ENCODE assay signal across 1 cellular context in genomic region chr7:45891462-45892402, GRCh38.
TF ChIP-seq lines count a peak whose summit lies in the region.

No MANE protein-coding gene starts in this region.

TF ChIP-seq in HepG2, 621 proteins besides CTCF, POLR2A, EP300 and RAD21 (continued from another document and continues in another):
- TF ChIP-seq, protein P1, sequence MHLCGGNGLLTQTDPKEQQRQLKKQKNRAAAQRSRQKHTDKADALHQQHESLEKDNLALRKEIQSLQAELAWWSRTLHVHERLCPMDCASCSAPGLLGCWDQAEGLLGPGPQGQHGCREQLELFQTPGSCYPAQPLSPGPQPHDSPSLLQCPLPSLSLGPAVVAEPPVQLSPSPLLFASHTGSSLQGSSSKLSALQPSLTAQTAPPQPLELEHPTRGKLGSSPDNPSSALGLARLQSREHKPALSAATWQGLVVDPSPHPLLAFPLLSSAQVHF (CRISPR knock-in tag; IDR thresholded peaks at IDR 0.05) = 0 out of 2 replicates have a peak, but pooled peaks have one; percentile 16
- TF ChIP-seq THAP7 (CRISPR knock-in tag; IDR thresholded peaks at IDR 0.05) = peak; percentile 72; the same call in 1 of the 2 replicates
- peak; percentile 51; the same call in 1 of the 2 replicates for TF ChIP-seq ZNF501 (CRISPR knock-in tag; IDR thresholded peaks at IDR 0.05)
- TF ChIP-seq ZNF746 (CRISPR knock-in tag; IDR thresholded peaks at IDR 0.05) = peak; percentile 33; the same call in 1 of the 2 replicates
- no peak for TF ChIP-seq KMT2A (CRISPR knock-in tag; IDR thresholded peaks at IDR 0.05)
- no peak for TF ChIP-seq CREB1 (IDR thresholded peaks at IDR 0.05)
- no peak for TF ChIP-seq CREB1 (CRISPR knock-in tag; IDR thresholded peaks at IDR 0.05)
- peak; percentile 17; the same call in 1 of the 2 replicates for TF ChIP-seq YEATS2 (CRISPR knock-in tag; IDR thresholded peaks at IDR 0.05; ENCODE audit: borderline replicate concordance)
- 0 out of 2 replicates have a peak, but pooled peaks have one; percentile 6 for TF ChIP-seq ZSCAN9 (CRISPR knock-in tag; IDR thresholded peaks at IDR 0.05; ENCODE audit: borderline replicate concordance)
- no peak for TF ChIP-seq ZBTB40 (IDR thresholded peaks at IDR 0.05)
- no peak; the same call in 1 of the 2 replicates for TF ChIP-seq ZBTB40 (CRISPR knock-in tag; IDR thresholded peaks at IDR 0.05)
- no peak for TF ChIP-seq SKI (IDR thresholded peaks at IDR 0.05; ENCODE audit: partially characterized antibody)
- peak; percentile 51 for TF ChIP-seq CBX1 (IDR thresholded peaks at IDR 0.05; ENCODE audit: low read depth)
- 0 out of 2 replicates have a peak, but pooled peaks have one; percentile 4 for TF ChIP-seq ATF7-NPFF (CRISPR knock-in tag; IDR thresholded peaks at IDR 0.05; ENCODE audit: low read depth)
- TF ChIP-seq GLI4 (CRISPR knock-in tag; IDR thresholded peaks at IDR 0.05; ENCODE audit: borderline replicate concordance) = peak; percentile 27; the same call in 1 of the 2 replicates
- TF ChIP-seq ZSCAN21 (CRISPR knock-in tag; IDR thresholded peaks at IDR 0.05; ENCODE audit: borderline replicate concordance) = 0 out of 2 replicates have a peak, but pooled peaks have one; percentile 42
- peak; percentile 90; the same call in 1 of the 2 replicates for TF ChIP-seq ZNF431 (CRISPR knock-in tag; IDR thresholded peaks at IDR 0.05; ENCODE audit: borderline replicate concordance, low read depth)
- peak; percentile 66; the same call in 1 of the 2 replicates for TF ChIP-seq SNAPC2 (CRISPR knock-in tag; IDR thresholded peaks at IDR 0.05)
- peak; percentile 43; the same call in 1 of the 2 replicates for TF ChIP-seq TBX2 (CRISPR knock-in tag; IDR thresholded peaks at IDR 0.05; ENCODE audit: borderline replicate concordance)
- peak; percentile 24 for TF ChIP-seq FLYWCH1 (CRISPR knock-in tag; IDR thresholded peaks at IDR 0.05)
- TF ChIP-seq SMAD3 (CRISPR knock-in tag; IDR thresholded peaks at IDR 0.05) = 0 out of 2 replicates have a peak, but pooled peaks have one; percentile 19
- 0 out of 2 replicates have a peak, but pooled peaks have one; percentile 16 for TF ChIP-seq NRL (CRISPR knock-in tag; IDR thresholded peaks at IDR 0.05; ENCODE audit: borderline replicate concordance)
- TF ChIP-seq ZNF558 (CRISPR knock-in tag; IDR thresholded peaks at IDR 0.05; ENCODE audit: borderline replicate concordance) = peak; percentile 54; the same call in 1 of the 2 replicates
- TF ChIP-seq MED1 (CRISPR knock-in tag; IDR thresholded peaks at IDR 0.05) = peak; percentile 53
- 0 out of 2 replicates have a peak, but pooled peaks have one; percentile 16 for TF ChIP-seq HOXA9 (CRISPR knock-in tag; IDR thresholded peaks at IDR 0.05; ENCODE audit: borderline replicate concordance)
- TF ChIP-seq ZNF234 (CRISPR knock-in tag; conservative IDR thresholded peaks at IDR 0.05) = 0 out of 2 replicates have a peak, but pooled peaks have one; percentile 58
- TF ChIP-seq ELF1 (CRISPR knock-in tag; IDR thresholded peaks at IDR 0.05) = 0 out of 2 replicates have a peak, but pooled peaks have one; percentile 4
- TF ChIP-seq ZNF354B (CRISPR knock-in tag; IDR thresholded peaks at IDR 0.05) = peak; percentile 48; the same call in 1 of the 2 replicates
- TF ChIP-seq MEF2D (CRISPR knock-in tag; IDR thresholded peaks at IDR 0.05) = peak; percentile 22; the same call in 1 of the 2 replicates
- TF ChIP-seq, protein P2, sequence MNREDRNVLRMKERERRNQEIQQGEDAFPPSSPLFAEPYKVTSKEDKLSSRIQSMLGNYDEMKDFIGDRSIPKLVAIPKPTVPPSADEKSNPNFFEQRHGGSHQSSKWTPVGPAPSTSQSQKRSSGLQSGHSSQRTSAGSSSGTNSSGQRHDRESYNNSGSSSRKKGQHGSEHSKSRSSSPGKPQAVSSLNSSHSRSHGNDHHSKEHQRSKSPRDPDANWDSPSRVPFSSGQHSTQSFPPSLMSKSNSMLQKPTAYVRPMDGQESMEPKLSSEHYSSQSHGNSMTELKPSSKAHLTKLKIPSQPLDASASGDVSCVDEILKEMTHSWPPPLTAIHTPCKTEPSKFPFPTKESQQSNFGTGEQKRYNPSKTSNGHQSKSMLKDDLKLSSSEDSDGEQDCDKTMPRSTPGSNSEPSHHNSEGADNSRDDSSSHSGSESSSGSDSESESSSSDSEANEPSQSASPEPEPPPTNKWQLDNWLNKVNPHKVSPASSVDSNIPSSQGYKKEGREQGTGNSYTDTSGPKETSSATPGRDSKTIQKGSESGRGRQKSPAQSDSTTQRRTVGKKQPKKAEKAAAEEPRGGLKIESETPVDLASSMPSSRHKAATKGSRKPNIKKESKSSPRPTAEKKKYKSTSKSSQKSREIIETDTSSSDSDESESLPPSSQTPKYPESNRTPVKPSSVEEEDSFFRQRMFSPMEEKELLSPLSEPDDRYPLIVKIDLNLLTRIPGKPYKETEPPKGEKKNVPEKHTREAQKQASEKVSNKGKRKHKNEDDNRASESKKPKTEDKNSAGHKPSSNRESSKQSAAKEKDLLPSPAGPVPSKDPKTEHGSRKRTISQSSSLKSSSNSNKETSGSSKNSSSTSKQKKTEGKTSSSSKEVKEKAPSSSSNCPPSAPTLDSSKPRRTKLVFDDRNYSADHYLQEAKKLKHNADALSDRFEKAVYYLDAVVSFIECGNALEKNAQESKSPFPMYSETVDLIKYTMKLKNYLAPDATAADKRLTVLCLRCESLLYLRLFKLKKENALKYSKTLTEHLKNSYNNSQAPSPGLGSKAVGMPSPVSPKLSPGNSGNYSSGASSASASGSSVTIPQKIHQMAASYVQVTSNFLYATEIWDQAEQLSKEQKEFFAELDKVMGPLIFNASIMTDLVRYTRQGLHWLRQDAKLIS (CRISPR knock-in tag; IDR thresholded peaks at IDR 0.05) = peak; percentile 62; the same call in 1 of the 2 replicates
- TF ChIP-seq ZNF629 (CRISPR knock-in tag; conservative IDR thresholded peaks at IDR 0.05) = peak; percentile 43; the same call in 1 of the 2 replicates
- TF ChIP-seq ETV5 (CRISPR knock-in tag; IDR thresholded peaks at IDR 0.05; ENCODE audit: borderline replicate concordance) = 0 out of 2 replicates have a peak, but pooled peaks have one; percentile 6
- TF ChIP-seq, protein P3, sequence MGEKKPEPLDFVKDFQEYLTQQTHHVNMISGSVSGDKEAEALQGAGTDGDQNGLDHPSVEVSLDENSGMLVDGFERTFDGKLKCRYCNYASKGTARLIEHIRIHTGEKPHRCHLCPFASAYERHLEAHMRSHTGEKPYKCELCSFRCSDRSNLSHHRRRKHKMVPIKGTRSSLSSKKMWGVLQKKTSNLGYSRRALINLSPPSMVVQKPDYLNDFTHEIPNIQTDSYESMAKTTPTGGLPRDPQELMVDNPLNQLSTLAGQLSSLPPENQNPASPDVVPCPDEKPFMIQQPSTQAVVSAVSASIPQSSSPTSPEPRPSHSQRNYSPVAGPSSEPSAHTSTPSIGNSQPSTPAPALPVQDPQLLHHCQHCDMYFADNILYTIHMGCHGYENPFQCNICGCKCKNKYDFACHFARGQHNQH (CRISPR knock-in tag; IDR thresholded peaks at IDR 0.05) = peak; percentile 51; the same call in 1 of the 2 replicates
- TF ChIP-seq SALL1 (CRISPR knock-in tag; IDR thresholded peaks at IDR 0.05) = peak; percentile 38
- TF ChIP-seq ZSCAN29 (CRISPR knock-in tag; conservative IDR thresholded peaks at IDR 0.05) = peak; percentile 55; the same call in 1 of the 2 replicates
- no peak for TF ChIP-seq ZZZ3 (CRISPR knock-in tag; IDR thresholded peaks at IDR 0.05; ENCODE audit: borderline replicate concordance)
- no peak for TF ChIP-seq GTF2F1 (IDR thresholded peaks at IDR 0.05; ENCODE audit: low read length)
- TF ChIP-seq LCORL (IDR thresholded peaks at IDR 0.05) = no peak
- TF ChIP-seq LCORL (CRISPR knock-in tag; IDR thresholded peaks at IDR 0.05) = peak; percentile 24; the same call in 1 of the 2 replicates
- TF ChIP-seq ZFP62 (CRISPR knock-in tag; IDR thresholded peaks at IDR 0.05) = 0 out of 2 replicates have a peak, but pooled peaks have one; percentile 12
- no peak; the same call in 1 of the 2 replicates for TF ChIP-seq KDM2A (CRISPR knock-in tag; IDR thresholded peaks at IDR 0.05; ENCODE audit: borderline replicate concordance, low read depth)
- TF ChIP-seq FOXK1 (CRISPR knock-in tag; IDR thresholded peaks at IDR 0.05; ENCODE audit: borderline replicate concordance, low read depth) = no peak
- peak; percentile 27; the same call in 1 of the 2 replicates for TF ChIP-seq FOSL2 (CRISPR knock-in tag; IDR thresholded peaks at IDR 0.05)
- 0 out of 2 replicates have a peak, but pooled peaks have one; percentile 19 for TF ChIP-seq ZBED4 (CRISPR knock-in tag; IDR thresholded peaks at IDR 0.05; ENCODE audit: borderline replicate concordance)
- no peak for TF ChIP-seq MAF1 (CRISPR knock-in tag; IDR thresholded peaks at IDR 0.05; ENCODE audit: borderline replicate concordance)
- peak; percentile 68 for TF ChIP-seq ZNF772 (CRISPR knock-in tag; IDR thresholded peaks at IDR 0.05)
